9 cellular contexts compared by ENCODE assay signal in genomic region chr2:216694826-216695217, GRCh38. TPM values are rescaled to one million over a fixed set of nuclear protein-coding genes. Genes with fewer than 3 reads are reported as not detected.
DNase-seq lines count a peak whose midpoint lies in the region; ATAC-seq, FAIRE-seq and TF ChIP-seq lines count a peak whose summit lies in the region.
"Had no signal": no experiment of that assay in that cellular context is flagged by ENCODE, and none has a peak within 500 bp of the region (broad histone marks: within the 10 kb centered on the region; RNA-seq: fewer than 3 reads in every experiment).

No MANE protein-coding gene starts in this region.

- H2AFZ ChIP-seq in Loucy (ENCODE audit: low read length): peak overlapping the region; percentile 97

- H3K9ac ChIP-seq in Loucy (ENCODE audit: low read depth, low read length, poor library complexity, severe bottlenecking): peak overlapping the region; percentile 45

- POLR2A ChIA-PET in A549 (lab: Yijun Ruan, JAX): no interaction called here

- H3K27ac ChIP-seq in A549: no peak overlapping the region; a peak in 1 of 6 replicates

- peaks cover 4% of the 10 kb centered on the region for H3K36me3 Mint-ChIP-seq in nephron progenitor cell (ENCODE audit: low read depth)
- no peaks in the 10 kb centered on the region for H3K36me3 Mint-ChIP-seq in activated naive CD4-positive, alpha-beta T cell treated with anti-CD3 and anti-CD28 coated beads, Interleukin-2, amount 10 ng/mL, durations not matched to agents 7 days and 5 days

- peaks cover 9% of the 10 kb centered on the region for H3K27me3 ChIP-seq in Loucy (ENCODE audit: insufficient read depth, low read length, poor library complexity, severe bottlenecking)

- H3F3A ChIP-seq in Loucy (ENCODE audit: low read depth): peaks cover 3% of the 10 kb centered on the region; the same call in 1 of the 2 replicates

- H3K4me3 ChIP-seq in A549: peak overlapping the region; percentile 52; the same call in 2 of the 3 replicates
- H3K4me3 ChIP-seq in Loucy (ENCODE audit: low read length, poor library complexity, severe bottlenecking): peak overlapping the region; percentile 87
- peak overlapping the region; percentile 71 for H3K4me3 ChIP-seq in epithelial cell of proximal tubule (ENCODE audit: low read depth, low read length)

- no peak for TF ChIP-seq CTCF in A549 (IDR thresholded peaks at IDR 0.05)
- TF ChIP-seq CTCF in Loucy (conservative IDR thresholded peaks at IDR 0.05; ENCODE audit: low read length): no peak
- TF ChIP-seq CTCF in epithelial cell of proximal tubule (conservative IDR thresholded peaks at IDR 0.05; ENCODE audit: low read depth, low read length): no peak
- no peak for TF ChIP-seq CTCF in nephron progenitor cell (IDR thresholded peaks at IDR 0.05)
- no peak for TF ChIP-seq CTCF in omental fat pad (IDR thresholded peaks at IDR 0.05)

- no peaks in the 10 kb centered on the region for H3K27me3 Mint-ChIP-seq in nephron progenitor cell (ENCODE audit: low read depth, poor library complexity)
- no peaks in the 10 kb centered on the region for H3K27me3 Mint-ChIP-seq in activated naive CD4-positive, alpha-beta T cell treated with anti-CD3 and anti-CD28 coated beads, Interleukin-2, amount 10 ng/mL, durations not matched to agents 7 days and 5 days

- H3K4me2 ChIP-seq in A549 (peak overlapping the region; percentile 94), Loucy (ENCODE audit: low read depth, low read length, poor library complexity, severe bottlenecking) (peak overlapping the region; percentile 89)

- TF ChIP-seq RAD21 in A549 (conservative IDR thresholded peaks at IDR 0.05 in 1 of 2, IDR thresholded peaks at IDR 0.05 in 1 of 2): no peak

- DNase-seq in A549 (ENCODE audit: low read depth in 1 of 2, low spot score in 1 of 2): no peak
- no peak for DNase-seq in epithelial cell of proximal tubule (ENCODE audit: low read depth)
- no peak for DNase-seq in nephron progenitor cell
- DNase-seq in activated CD8-positive, alpha-beta memory T cell treated with anti-CD3 and anti-CD28 coated beads, Interleukin-2, amount 50 U/mL, for 4 hours: no peak
- DNase-seq in activated naive CD4-positive, alpha-beta T cell treated with anti-CD3 and anti-CD28 coated beads, Interleukin-2, amount 10 ng/mL, durations not matched to agents 7 days and 5 days: no peak
- DNase-seq in COLO829 (ENCODE audit: low spot score): no peak
- DNase-seq in omental fat pad (ENCODE audit: low spot score): no peak
- DNase-seq: T1000 had no signal

- ATAC-seq in A549: no peak
- no peak for ATAC-seq in omental fat pad (ENCODE audit: low FRiP score)

- no peaks in the 10 kb centered on the region for H3K9me3 Mint-ChIP-seq in nephron progenitor cell
- H3K9me3 Mint-ChIP-seq in activated naive CD4-positive, alpha-beta T cell treated with anti-CD3 and anti-CD28 coated beads, Interleukin-2, amount 10 ng/mL, durations not matched to agents 7 days and 5 days: no peaks in the 10 kb centered on the region

- H4K20me1 ChIP-seq in Loucy (ENCODE audit: insufficient read depth, low read length, poor library complexity, severe bottlenecking): no peaks in the 10 kb centered on the region

- H3K36me3 ChIP-seq in Loucy (ENCODE audit: insufficient read depth, low read length): no peaks in the 10 kb centered on the region

- TF ChIP-seq POLR2A in A549 (IDR thresholded peaks at IDR 0.05; ENCODE audit: low read length): no peak

- no peak for TF ChIP-seq EP300 in A549 (IDR thresholded peaks at IDR 0.05)

- peak overlapping the region; percentile 91 for H3K4me3 Mint-ChIP-seq in nephron progenitor cell
- no peak overlapping the region for H3K4me3 Mint-ChIP-seq in activated naive CD4-positive, alpha-beta T cell treated with anti-CD3 and anti-CD28 coated beads, Interleukin-2, amount 10 ng/mL, durations not matched to agents 7 days and 5 days

- H3K4me1 ChIP-seq in A549 (peaks cover 31% of the 10 kb centered on the region; the same call in 2 of the 3 replicates), Loucy (ENCODE audit: insufficient read depth, low read length, poor library complexity, severe bottlenecking) (peaks cover 39% of the 10 kb centered on the region)

- no peak for FAIRE-seq in A549 (lab: Jason Lieb, UNC)

- peaks cover 47% of the 10 kb centered on the region for H3K4me1 Mint-ChIP-seq in nephron progenitor cell
- peaks cover 36% of the 10 kb centered on the region for H3K4me1 Mint-ChIP-seq in activated naive CD4-positive, alpha-beta T cell treated with anti-CD3 and anti-CD28 coated beads, Interleukin-2, amount 10 ng/mL, durations not matched to agents 7 days and 5 days

- CTCF ChIA-PET in A549 (lab: Yijun Ruan, JAX): interaction anchor here (0.7 to 3.4 kb wide), 6 partner anchors 10 to 1206 kb away, joined by 3 to 15 read pairs (median 4); no protein-coding TSS in a partner anchor
- CTCF ChIA-PET in activated naive CD4-positive, alpha-beta T cell treated with anti-CD3 and anti-CD28 coated beads, Interleukin-2, amount 10 ng/mL, durations not matched to agents 7 days and 5 days (lab: Charles Lee): interaction anchor here (1.5 kb wide), 1 partner anchor 12 kb away, joined by 10 read pairs; no protein-coding TSS in a partner anchor

- no peaks in the 10 kb centered on the region for H3K79me2 ChIP-seq in Loucy (ENCODE audit: insufficient read depth, low read length)

- H3K9me3 ChIP-seq in A549: no peaks in the 10 kb centered on the region
- no peaks in the 10 kb centered on the region for H3K9me3 ChIP-seq in Loucy (ENCODE audit: insufficient read depth, low read depth, low read length)

- H3K9me2 ChIP-seq in Loucy (replicated peaks; ENCODE audit: low read depth, low read length): no peaks in the 10 kb centered on the region

- no peak overlapping the region for H3K27ac Mint-ChIP-seq in nephron progenitor cell
- no peak overlapping the region for H3K27ac Mint-ChIP-seq in activated naive CD4-positive, alpha-beta T cell treated with anti-CD3 and anti-CD28 coated beads, Interleukin-2, amount 10 ng/mL, durations not matched to agents 7 days and 5 days

- WGBS in A549 (ENCODE audit: missing lambda C conversion rate): 86% methylated on average over 10 of the region's 10 CpGs

TF ChIP-seq in A549, 52 proteins besides CTCF, POLR2A, EP300 and RAD21:
- TF ChIP-seq HOXA7 (CRISPR knock-in tag; IDR thresholded peaks at IDR 0.05) (no peak), RFX5 (IDR thresholded peaks at IDR 0.05) (no peak), BCL3 (IDR thresholded peaks at IDR 0.05) (no peak), USF2 (IDR thresholded peaks at IDR 0.05) (no peak), HEYL (CRISPR knock-in tag; IDR thresholded peaks at IDR 0.05) (no peak), NPAS2 (CRISPR knock-in tag; IDR thresholded peaks at IDR 0.05; ENCODE audit: borderline replicate concordance) (no peak), JUNB (IDR thresholded peaks at IDR 0.05) (no peak), ZSCAN20 (CRISPR knock-in tag; IDR thresholded peaks at IDR 0.05) (no peak), FOSL2 (IDR thresholded peaks at IDR 0.05) (no peak), FOSL2 (CRISPR knock-in tag; IDR thresholded peaks at IDR 0.05) (no peak), CBX8 (IDR thresholded peaks at IDR 0.05) (no peak), BHLHE40 (IDR thresholded peaks at IDR 0.05; ENCODE audit: low read depth, low read length) (no peak), E2F6 (IDR thresholded peaks at IDR 0.05; ENCODE audit: borderline replicate concordance, low read depth) (no peak), HOXB13 (CRISPR knock-in tag; IDR thresholded peaks at IDR 0.05; ENCODE audit: low read depth) (no peak), JUN (IDR thresholded peaks at IDR 0.05) (no peak), MYC (IDR thresholded peaks at IDR 0.05; ENCODE audit: borderline replicate concordance, low read length) (no peak), HOXB5 (CRISPR knock-in tag; IDR thresholded peaks at IDR 0.05) (no peak), FOXS1 (CRISPR knock-in tag; IDR thresholded peaks at IDR 0.05) (no peak), RNF2 (IDR thresholded peaks at IDR 0.05; ENCODE audit: borderline replicate concordance, low read depth) (no peak)

RNA-seq across cellular contexts. Expression of gene IGFBP5, which starts 0.5 kb away (rescaled TPM):
- polyA plus RNA-seq in A549 (2011; rRNA removed): 0.97 and 1.5 TPM in 2 replicates
- polyA plus RNA-seq in A549 (2012; cell fraction: cytosol; rRNA removed): 1.5 and 1.9 TPM in 2 replicates
- 2.2 and 4.9 TPM in 2 replicates for polyA plus RNA-seq in A549 (2012; cell fraction: nucleus; rRNA removed)
- 0.20 to 0.46 TPM (median 0.23 TPM) in 3 replicates for polyA plus RNA-seq in A549 (2017; fragmentation: RNase III; extraction: RNeasy Plus Mini Kit Qiagen cat#74134 plus additional on column Dnase treatment)
- polyA minus RNA-seq in A549 (2011; rRNA and poly(A)+ RNA removed): 1.7 and 3.4 TPM in 2 replicates
- 61.9 and 111 TPM in 2 replicates for total RNA-seq in epithelial cell of proximal tubule
- 1,000 to 10,000 TPM in 1 of 4 donors, 100 to 1,000 TPM in 3; 284 to 2,528 (median 672) TPM for total RNA-seq in omental fat pad
